In the genomic region with DNA sequence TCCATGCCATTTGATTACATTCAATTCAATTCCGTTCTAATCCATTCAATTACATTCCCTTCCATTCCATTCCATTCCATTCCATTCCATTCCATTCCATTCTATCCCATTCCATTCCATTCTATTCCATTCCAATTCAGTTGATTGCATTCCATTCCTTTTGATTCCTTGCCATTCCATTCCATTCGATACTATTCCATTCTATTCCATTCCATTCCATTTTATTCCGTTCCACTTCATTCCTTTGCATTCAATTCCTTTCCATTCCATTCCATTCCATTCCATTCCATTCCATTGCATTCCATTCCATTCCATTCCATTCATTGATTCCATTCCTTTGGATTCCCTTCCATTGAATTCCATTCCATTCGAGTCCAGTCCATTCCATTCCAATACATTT, we compare ENCODE assay signal across 1 cellular context.
TF ChIP-seq lines count a peak whose summit lies in the region.

No MANE protein-coding gene starts in this region.

TF ChIP-seq in HepG2, 621 proteins besides CTCF, POLR2A, EP300 and RAD21 (continued from another document and continues in another):
- TF ChIP-seq UBTF (CRISPR knock-in tag; IDR thresholded peaks at IDR 0.05) (no peak), AFF4 (CRISPR knock-in tag; IDR thresholded peaks at IDR 0.05) (no peak), ZNF225 (CRISPR knock-in tag; IDR thresholded peaks at IDR 0.05) (no peak), PAWR (CRISPR knock-in tag; IDR thresholded peaks at IDR 0.05; ENCODE audit: borderline replicate concordance) (no peak), ZNF20 (CRISPR knock-in tag; IDR thresholded peaks at IDR 0.05) (no peak), ZBTB1 (CRISPR knock-in tag; IDR thresholded peaks at IDR 0.05; ENCODE audit: borderline replicate concordance) (no peak), ARNT (IDR thresholded peaks at IDR 0.05) (no peak), MIER3 (CRISPR knock-in tag; IDR thresholded peaks at IDR 0.05; ENCODE audit: borderline replicate concordance) (no peak), ZSCAN12 (CRISPR knock-in tag; IDR thresholded peaks at IDR 0.05) (no peak), NFRKB (IDR thresholded peaks at IDR 0.05) (peak; percentile 69), SETDB1 (CRISPR knock-in tag; IDR thresholded peaks at IDR 0.05; ENCODE audit: borderline replicate concordance) (no peak), ZNF569 (CRISPR knock-in tag; IDR thresholded peaks at IDR 0.05; ENCODE audit: borderline replicate concordance) (no peak), NFE2 (CRISPR knock-in tag; IDR thresholded peaks at IDR 0.05) (no peak), SP1 (IDR thresholded peaks at IDR 0.05) (peak; percentile 10; the same call in 1 of the 2 replicates), SP1 (CRISPR knock-in tag; IDR thresholded peaks at IDR 0.05) (no peak), HOXA9 (CRISPR knock-in tag; IDR thresholded peaks at IDR 0.05; ENCODE audit: borderline replicate concordance) (no peak), POLR2G (IDR thresholded peaks at IDR 0.05; ENCODE audit: low read depth, low read length) (no peak), ZNF543 (CRISPR knock-in tag; IDR thresholded peaks at IDR 0.05) (no peak), FOSL1 (CRISPR knock-in tag; IDR thresholded peaks at IDR 0.05; ENCODE audit: borderline replicate concordance) (no peak), ZNF737 (CRISPR knock-in tag; IDR thresholded peaks at IDR 0.05; ENCODE audit: borderline replicate concordance) (no peak), XBP1 (CRISPR knock-in tag; IDR thresholded peaks at IDR 0.05) (no peak), NCOR1 (IDR thresholded peaks at IDR 0.05; ENCODE audit: borderline replicate concordance, low read length) (no peak), GFI1 (CRISPR knock-in tag; IDR thresholded peaks at IDR 0.05; ENCODE audit: borderline replicate concordance) (no peak), ZNF343 (CRISPR knock-in tag; IDR thresholded peaks at IDR 0.05) (no peak)
- TF ChIP-seq, protein P1, sequence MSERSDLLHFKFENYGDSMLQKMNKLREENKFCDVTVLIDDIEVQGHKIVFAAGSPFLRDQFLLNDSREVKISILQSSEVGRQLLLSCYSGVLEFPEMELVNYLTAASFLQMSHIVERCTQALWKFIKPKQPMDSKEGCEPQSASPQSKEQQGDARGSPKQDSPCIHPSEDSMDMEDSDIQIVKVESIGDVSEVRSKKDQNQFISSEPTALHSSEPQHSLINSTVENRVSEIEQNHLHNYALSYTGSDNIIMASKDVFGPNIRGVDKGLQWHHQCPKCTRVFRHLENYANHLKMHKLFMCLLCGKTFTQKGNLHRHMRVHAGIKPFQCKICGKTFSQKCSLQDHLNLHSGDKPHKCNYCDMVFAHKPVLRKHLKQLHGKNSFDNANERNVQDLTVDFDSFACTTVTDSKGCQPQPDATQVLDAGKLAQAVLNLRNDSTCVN (CRISPR knock-in tag; IDR thresholded peaks at IDR 0.05; ENCODE audit: borderline replicate concordance) = no peak
- TF ChIP-seq, protein P2, sequence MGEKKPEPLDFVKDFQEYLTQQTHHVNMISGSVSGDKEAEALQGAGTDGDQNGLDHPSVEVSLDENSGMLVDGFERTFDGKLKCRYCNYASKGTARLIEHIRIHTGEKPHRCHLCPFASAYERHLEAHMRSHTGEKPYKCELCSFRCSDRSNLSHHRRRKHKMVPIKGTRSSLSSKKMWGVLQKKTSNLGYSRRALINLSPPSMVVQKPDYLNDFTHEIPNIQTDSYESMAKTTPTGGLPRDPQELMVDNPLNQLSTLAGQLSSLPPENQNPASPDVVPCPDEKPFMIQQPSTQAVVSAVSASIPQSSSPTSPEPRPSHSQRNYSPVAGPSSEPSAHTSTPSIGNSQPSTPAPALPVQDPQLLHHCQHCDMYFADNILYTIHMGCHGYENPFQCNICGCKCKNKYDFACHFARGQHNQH (CRISPR knock-in tag; IDR thresholded peaks at IDR 0.05) = no peak
- TF ChIP-seq, protein P3, sequence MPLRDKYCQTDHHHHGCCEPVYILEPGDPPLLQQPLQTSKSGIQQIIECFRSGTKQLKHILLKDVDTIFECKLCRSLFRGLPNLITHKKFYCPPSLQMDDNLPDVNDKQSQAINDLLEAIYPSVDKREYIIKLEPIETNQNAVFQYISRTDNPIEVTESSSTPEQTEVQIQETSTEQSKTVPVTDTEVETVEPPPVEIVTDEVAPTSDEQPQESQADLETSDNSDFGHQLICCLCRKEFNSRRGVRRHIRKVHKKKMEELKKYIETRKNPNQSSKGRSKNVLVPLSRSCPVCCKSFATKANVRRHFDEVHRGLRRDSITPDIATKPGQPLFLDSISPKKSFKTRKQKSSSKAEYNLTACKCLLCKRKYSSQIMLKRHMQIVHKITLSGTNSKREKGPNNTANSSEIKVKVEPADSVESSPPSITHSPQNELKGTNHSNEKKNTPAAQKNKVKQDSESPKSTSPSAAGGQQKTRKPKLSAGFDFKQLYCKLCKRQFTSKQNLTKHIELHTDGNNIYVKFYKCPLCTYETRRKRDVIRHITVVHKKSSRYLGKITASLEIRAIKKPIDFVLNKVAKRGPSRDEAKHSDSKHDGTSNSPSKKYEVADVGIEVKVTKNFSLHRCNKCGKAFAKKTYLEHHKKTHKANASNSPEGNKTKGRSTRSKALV (CRISPR knock-in tag; IDR thresholded peaks at IDR 0.05) = no peak
- TF ChIP-seq, protein P4, sequence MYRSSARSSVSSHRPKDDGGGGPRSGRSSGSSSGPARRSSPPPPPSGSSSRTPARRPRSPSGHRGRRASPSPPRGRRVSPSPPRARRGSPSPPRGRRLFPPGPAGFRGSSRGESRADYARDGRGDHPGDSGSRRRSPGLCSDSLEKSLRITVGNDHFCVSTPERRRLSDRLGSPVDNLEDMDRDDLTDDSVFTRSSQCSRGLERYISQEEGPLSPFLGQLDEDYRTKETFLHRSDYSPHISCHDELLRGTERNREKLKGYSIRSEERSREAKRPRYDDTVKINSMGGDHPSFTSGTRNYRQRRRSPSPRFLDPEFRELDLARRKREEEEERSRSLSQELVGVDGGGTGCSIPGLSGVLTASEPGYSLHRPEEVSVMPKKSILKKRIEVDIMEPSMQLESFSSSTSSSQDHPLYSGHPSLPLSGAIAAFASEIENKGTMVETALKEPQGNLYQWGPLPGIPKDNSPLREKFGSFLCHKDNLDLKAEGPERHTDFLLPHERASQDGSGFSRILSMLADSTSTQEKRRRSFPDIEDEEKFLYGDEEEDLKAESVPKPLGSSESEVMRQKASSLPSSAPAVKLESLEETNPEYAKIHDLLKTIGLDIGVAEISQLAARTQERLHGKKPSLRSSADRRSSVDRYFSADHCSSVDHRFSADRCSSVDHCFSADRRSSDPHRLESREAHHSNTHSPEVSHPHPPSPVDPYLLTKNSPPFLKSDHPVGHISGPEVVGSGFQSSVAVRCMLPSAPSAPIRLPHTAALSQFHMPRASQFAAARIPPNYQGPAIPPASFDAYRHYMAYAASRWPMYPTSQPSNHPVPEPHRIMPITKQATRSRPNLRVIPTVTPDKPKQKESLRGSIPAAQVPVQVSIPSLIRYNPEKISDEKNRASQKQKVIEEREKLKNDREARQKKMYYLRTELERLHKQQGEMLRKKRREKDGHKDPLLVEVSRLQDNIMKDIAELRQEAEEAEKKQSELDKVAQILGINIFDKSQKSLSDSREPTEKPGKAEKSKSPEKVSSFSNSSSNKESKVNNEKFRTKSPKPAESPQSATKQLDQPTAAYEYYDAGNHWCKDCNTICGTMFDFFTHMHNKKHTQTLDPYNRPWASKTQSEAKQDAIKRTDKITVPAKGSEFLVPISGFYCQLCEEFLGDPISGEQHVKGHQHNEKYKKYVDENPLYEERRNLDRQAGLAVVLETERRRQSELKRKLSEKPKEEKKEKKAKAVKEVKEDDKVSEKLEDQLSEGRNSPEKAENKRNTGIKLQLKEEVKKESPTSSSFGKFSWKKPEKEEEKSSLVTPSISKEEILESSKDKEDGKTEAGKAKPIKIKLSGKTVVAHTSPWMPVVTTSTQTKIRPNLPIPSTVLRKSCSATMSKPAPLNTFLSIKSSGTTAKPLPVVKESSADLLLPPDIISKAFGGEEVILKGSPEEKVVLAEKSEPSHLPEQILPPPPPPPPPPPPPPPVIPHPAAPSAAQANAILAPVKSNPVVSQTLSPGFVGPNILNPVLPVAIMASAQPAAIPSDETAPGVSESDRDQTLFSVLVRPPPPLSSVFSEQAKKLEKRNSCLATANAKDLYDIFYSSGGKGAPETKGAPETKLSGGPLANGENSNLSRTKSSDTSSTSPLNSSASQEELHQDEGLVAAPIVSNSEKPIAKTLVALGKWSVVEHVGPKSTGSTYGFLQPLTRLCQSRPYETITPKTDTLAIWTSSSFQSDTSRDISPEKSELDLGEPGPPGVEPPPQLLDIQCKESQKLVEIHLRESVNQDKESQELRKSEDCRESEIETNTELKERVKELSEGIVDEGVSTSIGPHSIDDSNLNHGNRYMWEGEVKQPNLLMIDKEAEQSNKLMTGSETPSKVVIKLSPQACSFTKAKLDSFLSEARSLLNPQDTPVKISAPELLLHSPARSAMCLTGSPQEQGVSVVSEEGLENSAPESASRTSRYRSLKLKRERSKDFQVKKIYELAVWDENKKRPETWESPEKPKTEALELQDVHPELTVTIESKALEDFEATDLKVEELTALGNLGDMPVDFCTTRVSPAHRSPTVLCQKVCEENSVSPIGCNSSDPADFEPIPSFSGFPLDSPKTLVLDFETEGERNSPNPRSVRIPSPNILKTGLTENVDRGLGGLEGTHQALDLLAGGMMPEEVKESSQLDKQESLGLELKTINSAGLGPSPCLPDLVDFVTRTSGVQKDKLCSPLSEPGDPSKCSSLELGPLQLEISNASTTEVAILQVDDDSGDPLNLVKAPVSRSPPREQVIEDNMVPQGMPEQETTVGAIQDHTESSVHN (CRISPR knock-in tag; IDR thresholded peaks at IDR 0.05) = no peak
- TF ChIP-seq, protein P5, sequence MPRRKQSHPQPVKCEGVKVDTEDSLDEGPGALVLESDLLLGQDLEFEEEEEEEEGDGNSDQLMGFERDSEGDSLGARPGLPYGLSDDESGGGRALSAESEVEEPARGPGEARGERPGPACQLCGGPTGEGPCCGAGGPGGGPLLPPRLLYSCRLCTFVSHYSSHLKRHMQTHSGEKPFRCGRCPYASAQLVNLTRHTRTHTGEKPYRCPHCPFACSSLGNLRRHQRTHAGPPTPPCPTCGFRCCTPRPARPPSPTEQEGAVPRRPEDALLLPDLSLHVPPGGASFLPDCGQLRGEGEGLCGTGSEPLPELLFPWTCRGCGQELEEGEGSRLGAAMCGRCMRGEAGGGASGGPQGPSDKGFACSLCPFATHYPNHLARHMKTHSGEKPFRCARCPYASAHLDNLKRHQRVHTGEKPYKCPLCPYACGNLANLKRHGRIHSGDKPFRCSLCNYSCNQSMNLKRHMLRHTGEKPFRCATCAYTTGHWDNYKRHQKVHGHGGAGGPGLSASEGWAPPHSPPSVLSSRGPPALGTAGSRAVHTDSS (CRISPR knock-in tag; conservative IDR thresholded peaks at IDR 0.05) = no peak
- TF ChIP-seq, protein P6, sequence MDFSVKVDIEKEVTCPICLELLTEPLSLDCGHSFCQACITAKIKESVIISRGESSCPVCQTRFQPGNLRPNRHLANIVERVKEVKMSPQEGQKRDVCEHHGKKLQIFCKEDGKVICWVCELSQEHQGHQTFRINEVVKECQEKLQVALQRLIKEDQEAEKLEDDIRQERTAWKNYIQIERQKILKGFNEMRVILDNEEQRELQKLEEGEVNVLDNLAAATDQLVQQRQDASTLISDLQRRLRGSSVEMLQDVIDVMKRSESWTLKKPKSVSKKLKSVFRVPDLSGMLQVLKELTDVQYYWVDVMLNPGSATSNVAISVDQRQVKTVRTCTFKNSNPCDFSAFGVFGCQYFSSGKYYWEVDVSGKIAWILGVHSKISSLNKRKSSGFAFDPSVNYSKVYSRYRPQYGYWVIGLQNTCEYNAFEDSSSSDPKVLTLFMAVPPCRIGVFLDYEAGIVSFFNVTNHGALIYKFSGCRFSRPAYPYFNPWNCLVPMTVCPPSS (IDR thresholded peaks at IDR 0.05) = peak; percentile 89; the same call in 1 of the 2 replicates
